ENCODE assay signal across 22 cellular contexts in the genomic region with DNA sequence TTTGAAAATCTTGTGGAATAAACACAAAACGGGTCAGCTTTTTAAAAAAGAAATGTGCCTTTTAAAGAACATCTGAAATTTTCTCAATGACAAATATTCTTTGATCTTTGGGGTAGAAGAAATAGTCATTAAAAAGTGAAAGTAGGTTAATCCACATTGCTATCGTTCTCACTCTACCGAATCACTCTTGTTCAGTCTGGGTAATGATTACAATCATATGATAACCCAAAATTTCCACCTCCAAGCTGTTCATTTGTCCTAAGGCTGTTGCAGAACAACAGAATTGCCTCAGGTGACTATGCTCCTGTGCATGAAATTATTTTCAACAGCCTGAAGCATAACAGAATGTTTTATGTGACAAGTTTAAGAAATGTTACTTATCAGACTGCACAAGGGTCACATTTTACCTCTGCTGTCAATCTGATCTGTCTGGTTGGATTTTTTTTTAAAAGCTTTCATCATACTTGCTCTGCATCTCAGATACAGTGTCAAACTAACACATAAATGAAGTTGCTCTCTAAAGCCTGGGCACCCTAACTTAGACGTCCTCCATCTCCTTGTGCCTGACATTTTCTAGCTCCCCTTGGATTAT.
"Had no signal": no experiment of that assay in that cellular context is flagged by ENCODE, and none has a peak within 500 bp of the region (broad histone marks: within the 10 kb centered on the region; RNA-seq: fewer than 3 reads in every experiment).

No MANE protein-coding gene starts in this region.

- H3K27ac ChIP-seq: colonic mucosa, esophagus squamous epithelium, heart left ventricle, pancreas, psoas muscle, thyroid gland had no signal

- H3K27me3 ChIP-seq: colonic mucosa, esophagus squamous epithelium, heart left ventricle, pancreas, thyroid gland had no signal

- FAIRE-seq: astrocyte, islet of Langerhans, pancreas had no signal

- H3K36me3 ChIP-seq: colonic mucosa, esophagus squamous epithelium, heart left ventricle, pancreas, thyroid gland had no signal

- H3K9me3 ChIP-seq: colonic mucosa, esophagus squamous epithelium, pancreas, psoas muscle, thyroid gland had no signal

- DNase-seq: activated CD4-positive, alpha-beta T cell treated with anti-CD3 and anti-CD28 coated beads, Interleukin-2, amount 50 U/mL, for 48 hours; activated CD8-positive, alpha-beta memory T cell treated with anti-CD3 and anti-CD28 coated beads, Interleukin-2, amount 50 U/mL, for 48 hours; activated naive CD4-positive, alpha-beta T cell; activated T-cell treated with anti-CD3 and anti-CD28 coated beads, Interleukin-2, amount 50 U/mL, for 4 hours; colonic mucosa; endodermal cell; esophagus squamous epithelium; left colon; midbrain; natural killer cell; pancreas; psoas muscle; right cardiac atrium; stimulated activated CD4-positive, alpha-beta T cell treated with anti-CD3 and anti-CD28 coated beads, Interleukin-12 subunit alpha, Interleukin-12 subunit beta, amount 100 ng/mL, for 4 hours; stimulated activated CD4-positive, alpha-beta T cell treated with anti-CD3 and anti-CD28 coated beads, Interleukin-4, amount 100 ng/mL, for 4 hours; substantia nigra; T-helper 9 cell; thyroid gland had no signal

- H3K4me3 ChIP-seq: colonic mucosa, esophagus squamous epithelium, heart left ventricle, lung, pancreas, psoas muscle, thyroid gland had no signal

- ATAC-seq: activated T-cell treated with anti-CD3 and anti-CD28 coated beads, Interleukin-2, amount 50 U/mL, for 4 hours; left colon; natural killer cell; psoas muscle; right cardiac atrium had no signal

- H3K4me1 ChIP-seq: colonic mucosa, psoas muscle, thyroid gland had no signal
